In genomic region chr20:25195014-25195961, GRCh38 we compare ENCODE assay signal across 1 cellular context.
TF ChIP-seq lines count a peak whose summit lies in the region.

Gene ENTPD6, plus strand, starts transcription at chr20:25195712. Its CDS starts 10,825 bp downstream, at chr20:25206537.

TF ChIP-seq in WTC11, 78 proteins besides CTCF, POLR2A, EP300 and RAD21 (continued from another document):
- TF ChIP-seq, protein P1, sequence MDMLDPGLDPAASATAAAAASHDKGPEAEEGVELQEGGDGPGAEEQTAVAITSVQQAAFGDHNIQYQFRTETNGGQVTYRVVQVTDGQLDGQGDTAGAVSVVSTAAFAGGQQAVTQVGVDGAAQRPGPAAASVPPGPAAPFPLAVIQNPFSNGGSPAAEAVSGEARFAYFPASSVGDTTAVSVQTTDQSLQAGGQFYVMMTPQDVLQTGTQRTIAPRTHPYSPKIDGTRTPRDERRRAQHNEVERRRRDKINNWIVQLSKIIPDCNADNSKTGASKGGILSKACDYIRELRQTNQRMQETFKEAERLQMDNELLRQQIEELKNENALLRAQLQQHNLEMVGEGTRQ (CRISPR knock-in tag; IDR thresholded peaks at IDR 0.05) = peak; percentile 75
- TF ChIP-seq ESRRA (CRISPR knock-in tag; IDR thresholded peaks at IDR 0.05; ENCODE audit: borderline replicate concordance) = peak; percentile 43; the same call in 1 of the 2 replicates
- no peak for TF ChIP-seq FOXP1 (CRISPR knock-in tag; IDR thresholded peaks at IDR 0.05; ENCODE audit: borderline replicate concordance)
- TF ChIP-seq USF1 (CRISPR knock-in tag; IDR thresholded peaks at IDR 0.05) = no peak; the same call in 1 of the 2 replicates
TF ChIP-seq in WTC11: peak in this region for 14.
